ENCODE assay signal across 15 cellular contexts in genomic region chr22:50670914-50671538, GRCh38. TPM values are rescaled to one million over a fixed set of nuclear protein-coding genes. Genes with fewer than 3 reads are reported as not detected.
A peak's percentile ranks its signal among the peaks of the same experiment; 100 is the strongest.
DNase-seq lines count a peak whose midpoint lies in the region; ATAC-seq, FAIRE-seq and TF ChIP-seq lines count a peak whose summit lies in the region.
"Had no signal": no experiment of that assay in that cellular context is flagged by ENCODE, and none has a peak within 500 bp of the region (broad histone marks: within the 10 kb centered on the region; RNA-seq: fewer than 3 reads in every experiment).

No MANE protein-coding gene starts in this region.

- H2AFZ ChIP-seq in endothelial cell of umbilical vein (ENCODE audit: low read depth, low read length) (peak overlapping the region; percentile 7), osteoblast (ENCODE audit: low read length) (no peak overlapping the region)

- CTCF ChIA-PET in endothelial cell of umbilical vein (lab: Charles Lee) = interaction anchor here (1.0 to 6.1 kb wide), 6 partner anchors 14 to 51 kb away, joined by 3 to 64 read pairs (median 12); partner anchors contain the start of gene ARSA

- TF ChIP-seq POLR2A in endothelial cell of umbilical vein (IDR thresholded peaks at IDR 0.05; ENCODE audit: low read depth, low read length) = no peak

- H3K36me3 Mint-ChIP-seq in activated T-helper 2 cell treated with anti-CD3 and anti-CD28 coated beads, Interferon-gamma antibody, Interleukin-2, Interleukin-4, amounts not matched to agents 10 μg/mL and 5 μg/mL and 100 μg/mL, durations not matched to agents 14 hours and 24 hours and 36 hours (ENCODE audit: low read depth) = no peaks in the 10 kb centered on the region

- BruUV-seq in endothelial cell of umbilical vein (replicated peaks; lab: Mats Ljungman, UMichigan) = TSS peak; percentile 44

- H3K79me2 ChIP-seq in endothelial cell of umbilical vein (ENCODE audit: control insufficient read depth, insufficient read depth, low read length) = peaks cover 24% of the 10 kb centered on the region
- H3K79me2 ChIP-seq in osteoblast (ENCODE audit: insufficient read depth, low read length) = no peaks in the 10 kb centered on the region

- H3K36me3 ChIP-seq in right atrium auricular region (no peaks in the 10 kb centered on the region), endothelial cell of umbilical vein (ENCODE audit: control insufficient read depth in 2 of 2, extremely low read depth in 1 of 2, insufficient read depth in 2 of 2, low read length in 2 of 2) (peaks cover 0 to 10% of the 10 kb centered on the region in 2 experiments), osteoblast (ENCODE audit: insufficient read depth, low read length) (no peaks in the 10 kb centered on the region)
- H3K36me3 ChIP-seq: right lobe of liver had no signal

- H3K9me3 Mint-ChIP-seq in activated T-helper 2 cell treated with anti-CD3 and anti-CD28 coated beads, Interferon-gamma antibody, Interleukin-2, Interleukin-4, amounts not matched to agents 10 μg/mL and 5 μg/mL and 100 μg/mL, durations not matched to agents 14 hours and 24 hours and 36 hours = no peaks in the 10 kb centered on the region

- peaks cover 3% of the 10 kb centered on the region for H3K4me1 Mint-ChIP-seq in activated T-helper 2 cell treated with anti-CD3 and anti-CD28 coated beads, Interferon-gamma antibody, Interleukin-2, Interleukin-4, amounts not matched to agents 10 μg/mL and 5 μg/mL and 100 μg/mL, durations not matched to agents 14 hours and 24 hours and 36 hours (ENCODE audit: low read depth)

- no peaks in the 10 kb centered on the region for H3K9me3 ChIP-seq in right atrium auricular region
- H3K9me3 ChIP-seq in endothelial cell of umbilical vein (replicated peaks; ENCODE audit: control insufficient read depth, insufficient read depth, low read length) = no peaks in the 10 kb centered on the region
- H3K9me3 ChIP-seq in osteoblast (ENCODE audit: low read depth, low read length) = no peaks in the 10 kb centered on the region
- H3K9me3 ChIP-seq: right lobe of liver had no signal

- H3K27ac ChIP-seq in right atrium auricular region (peak overlapping the region; percentile 66), endothelial cell of umbilical vein (ENCODE audit: insufficient read depth, low read depth, low read length) (peak overlapping the region; percentile 94), osteoblast (ENCODE audit: low read depth, low read length) (no peak overlapping the region)

- H4K20me1 ChIP-seq in endothelial cell of umbilical vein (replicated peaks; ENCODE audit: control insufficient read depth, extremely low read depth, insufficient read depth, low read length) = no peaks in the 10 kb centered on the region
- H4K20me1 ChIP-seq in osteoblast (ENCODE audit: insufficient read depth, low read length) = no peaks in the 10 kb centered on the region

- H3K4me3 Mint-ChIP-seq in activated T-helper 2 cell treated with anti-CD3 and anti-CD28 coated beads, Interferon-gamma antibody, Interleukin-2, Interleukin-4, amounts not matched to agents 10 μg/mL and 5 μg/mL and 100 μg/mL, durations not matched to agents 14 hours and 24 hours and 36 hours (ENCODE audit: low read depth) = no peak overlapping the region

- dilution Hi-C loops in endothelial cell of umbilical vein (cut with MboI; ENCODE audit: extremely low pct_ligation_motif_present, low sequenced_read_pairs) = no loop called here

- H3K4me1 ChIP-seq in right atrium auricular region (peaks cover 0 to 23% of the 10 kb centered on the region in 2 donors), endothelial cell of umbilical vein (ENCODE audit: control insufficient read depth, extremely low read depth, insufficient read depth, low read length) (peaks cover 21% of the 10 kb centered on the region), osteoblast (ENCODE audit: insufficient read depth, low read length) (no peaks in the 10 kb centered on the region)
- H3K4me1 ChIP-seq: right lobe of liver had no signal

- POLR2A ChIA-PET in endothelial cell of umbilical vein (lab: Charles Lee) = no interaction called here

- H3K9ac ChIP-seq in endothelial cell of umbilical vein (replicated peaks; ENCODE audit: extremely low read depth, insufficient read depth, low read length) = peak overlapping the region; percentile 64

- DNase-seq in right atrium auricular region (ENCODE audit: low spot score) (peak; percentile 34), Right ventricle myocardium superior (no peak), endothelial cell of umbilical vein (ENCODE audit: low read depth, low spot score) (no peak), osteoblast (ENCODE audit: insufficient read length, low spot score, missing footprints) (peak; percentile 78), NCI-H524 treated with DMSO at 0.1 percent for 48 hours (lab: John Stamatoyannopoulos, UW) (no peak), cerebellar cortex (ENCODE audit: low spot score) (no peak)
- DNase-seq in activated T-helper 2 cell treated with anti-CD3 and anti-CD28 coated beads, Interferon-gamma antibody, Interleukin-2, Interleukin-4, amounts not matched to agents 10 μg/mL and 5 μg/mL and 100 μg/mL, durations not matched to agents 14 hours and 24 hours and 36 hours (ENCODE audit: low spot score) = no peak
- DNase-seq: cortex of kidney; NCI-H2029; NCI-H510A; right lobe of liver; stimulated activated CD4-positive, alpha-beta T cell treated with anti-CD3 and anti-CD28 coated beads, Interleukin-4, amount 100 ng/mL, for 24 hours had no signal

- H3K27ac Mint-ChIP-seq in activated T-helper 2 cell treated with anti-CD3 and anti-CD28 coated beads, Interferon-gamma antibody, Interleukin-2, Interleukin-4, amounts not matched to agents 10 μg/mL and 5 μg/mL and 100 μg/mL, durations not matched to agents 14 hours and 24 hours and 36 hours = no peak overlapping the region

- FAIRE-seq in endothelial cell of umbilical vein (lab: Jason Lieb, UNC) = no peak
- FAIRE-seq: H54, TTC549 had no signal

- no peak for TF ChIP-seq CTCF in right atrium auricular region (IDR thresholded peaks at IDR 0.05)
- no peak for TF ChIP-seq CTCF in endothelial cell of umbilical vein (IDR thresholded peaks at IDR 0.05; ENCODE audit: extremely low read depth in 1 of 2, insufficient read depth in 1 of 2, low read depth in 1 of 2, low read length in 2 of 2)
- TF ChIP-seq CTCF in osteoblast (IDR thresholded peaks at IDR 0.05; ENCODE audit: extremely low read depth, low read depth, low read length) = no peak

- H3K9me1 ChIP-seq in endothelial cell of umbilical vein (replicated peaks; ENCODE audit: control insufficient read depth, extremely low read depth, insufficient read depth, low read length) = no peaks in the 10 kb centered on the region

- H3K4me2 ChIP-seq in endothelial cell of umbilical vein (ENCODE audit: insufficient read depth, low read length) = no peak overlapping the region
- no peak overlapping the region for H3K4me2 ChIP-seq in osteoblast (ENCODE audit: insufficient read depth, low read length)

- H3K27me3 ChIP-seq in right atrium auricular region (peaks cover 7 to 8% of the 10 kb centered on the region in 2 donors), endothelial cell of umbilical vein (ENCODE audit: control insufficient read depth in 2 of 2, insufficient read depth in 2 of 2, low read length in 2 of 2) (no peaks in the 10 kb centered on the region), osteoblast (ENCODE audit: insufficient read depth, low read length) (peaks cover 36% of the 10 kb centered on the region)
- H3K27me3 ChIP-seq: right lobe of liver had no signal

- no peak overlapping the region for H3K4me3 ChIP-seq in right atrium auricular region
- H3K4me3 ChIP-seq in endothelial cell of umbilical vein (replicated peaks in 1 of 3; ENCODE audit: insufficient read depth in 1 of 3, low read depth in 1 of 3, low read length in 3 of 3) = no peak overlapping the region
- H3K4me3 ChIP-seq in osteoblast (ENCODE audit: insufficient read depth, low read length) = no peak overlapping the region
- H3K4me3 ChIP-seq: right lobe of liver had no signal

- H3K27me3 Mint-ChIP-seq in activated T-helper 2 cell treated with anti-CD3 and anti-CD28 coated beads, Interferon-gamma antibody, Interleukin-2, Interleukin-4, amounts not matched to agents 10 μg/mL and 5 μg/mL and 100 μg/mL, durations not matched to agents 14 hours and 24 hours and 36 hours (ENCODE audit: low read depth) = peaks cover 51% of the 10 kb centered on the region

- ATAC-seq in Right ventricle myocardium superior (ENCODE audit: poor library complexity) = no peak
- no peak for ATAC-seq in GM19395 (IDR thresholded peaks at IDR 0.05; ENCODE audit: unreplicated experiment)

- intact Hi-C loops in Right ventricle myocardium superior (cut with DNase I) = loop anchor here (5.0 kb wide), 1 partner anchor 49 kb away; no protein-coding TSS in a partner anchor
- intact Hi-C loops in endothelial cell of umbilical vein (cut with micrococcal nuclease) = loop anchor here (5.0 kb wide), 1 partner anchor 94 kb away; the partner anchor contains the start of gene CPT1B
- intact Hi-C loops in activated T-helper 2 cell treated with anti-CD3 and anti-CD28 coated beads, Interferon-gamma antibody, Interleukin-2, Interleukin-4, amounts not matched to agents 10 μg/mL and 5 μg/mL and 100 μg/mL, durations not matched to agents 14 hours and 24 hours and 36 hours (cut with micrococcal nuclease) = no loop called here

RNA-seq across cellular contexts. Expression of gene SHANK3, which starts 1.6 kb away (rescaled TPM):
- total RNA-seq in right atrium auricular region (10 to 100 TPM in 1 of 2 donors, 1 to 10 TPM in 1; 8.2 to 12.3 TPM), Right ventricle myocardium superior (19.3 TPM), endothelial cell of umbilical vein (137 and 158 TPM in 2 replicates), osteoblast (0.36 and 0.59 TPM in 2 replicates)
- 26.1 and 29.7 TPM in 2 replicates for polyA plus RNA-seq in endothelial cell of umbilical vein
- polyA plus RNA-seq in endothelial cell of umbilical vein (2011; cell fraction: cytosol; rRNA removed) = 11.8 and 19.1 TPM in 2 replicates
- 180 and 181 TPM in 2 replicates for polyA plus RNA-seq in endothelial cell of umbilical vein (2011; cell fraction: nucleus; rRNA removed)
- polyA plus RNA-seq in endothelial cell of umbilical vein (2012) = 37.4 and 44.9 TPM in 2 replicates
- polyA minus RNA-seq in endothelial cell of umbilical vein = 21.8 and 32.5 TPM in 2 replicates
- polyA minus RNA-seq in endothelial cell of umbilical vein (2011; cell fraction: cytosol; rRNA and poly(A)+ RNA removed) = not detected
- 55.9 and 115 TPM in 2 replicates for polyA minus RNA-seq in endothelial cell of umbilical vein (2011; cell fraction: nucleus; rRNA and poly(A)+ RNA removed)
- total RNA-seq in activated T-helper 2 cell treated with anti-CD3 and anti-CD28 coated beads, Interferon-gamma antibody, Interleukin-2, Interleukin-4, amounts not matched to agents 10 μg/mL and 5 μg/mL and 100 μg/mL, durations not matched to agents 14 hours and 24 hours and 36 hours = 0.16 and 0.25 TPM in 2 replicates

RNA-seq across cellular contexts. Expression of gene ARSA, which starts 43.1 kb away (rescaled TPM):
- total RNA-seq in right atrium auricular region = 10 to 100 TPM; 30.7 to 38.9 TPM
- total RNA-seq in Right ventricle myocardium superior = 19.1 TPM
- total RNA-seq in endothelial cell of umbilical vein = 19.3 and 22.3 TPM in 2 replicates
- polyA plus RNA-seq in endothelial cell of umbilical vein = 33.6 and 47.7 TPM in 2 replicates
- 10.9 and 16.5 TPM in 2 replicates for polyA plus RNA-seq in endothelial cell of umbilical vein (2011; cell fraction: cytosol; rRNA removed)
- polyA plus RNA-seq in endothelial cell of umbilical vein (2011; cell fraction: nucleus; rRNA removed) = 63.1 and 81.2 TPM in 2 replicates
- polyA plus RNA-seq in endothelial cell of umbilical vein (2012) = 17.5 and 28.3 TPM in 2 replicates
- polyA minus RNA-seq in endothelial cell of umbilical vein = 6.4 and 8.9 TPM in 2 replicates
- 3.2 TPM for polyA minus RNA-seq in endothelial cell of umbilical vein (2011; cell fraction: cytosol; rRNA and poly(A)+ RNA removed)
- polyA minus RNA-seq in endothelial cell of umbilical vein (2011; cell fraction: nucleus; rRNA and poly(A)+ RNA removed) = 7.6 and 14.0 TPM in 2 replicates
- total RNA-seq in osteoblast = 35.1 and 38.4 TPM in 2 replicates
- total RNA-seq in activated T-helper 2 cell treated with anti-CD3 and anti-CD28 coated beads, Interferon-gamma antibody, Interleukin-2, Interleukin-4, amounts not matched to agents 10 μg/mL and 5 μg/mL and 100 μg/mL, durations not matched to agents 14 hours and 24 hours and 36 hours = 25.0 TPM in 2 replicates

Comparison
In these comparisons a context has a peak if more than half of its experiments do, and no peak if none do; other contexts are left out.
1. DNase-seq: peak in right atrium auricular region (single experiment) and osteoblast (single experiment); none in Right ventricle myocardium superior (single experiment), endothelial cell of umbilical vein (single experiment), activated T-helper 2 cell treated with anti-CD3 and anti-CD28 coated beads, Interferon-gamma antibody, Interleukin-2, Interleukin-4, amounts not matched to agents 10 μg/mL and 5 μg/mL and 100 μg/mL, durations not matched to agents 14 hours and 24 hours and 36 hours (single experiment), NCI-H524 treated with DMSO at 0.1 percent for 48 hours (single experiment) and cerebellar cortex (single experiment).